Comparison of ENCODE assay signal across 2 cellular contexts in the genomic region with DNA sequence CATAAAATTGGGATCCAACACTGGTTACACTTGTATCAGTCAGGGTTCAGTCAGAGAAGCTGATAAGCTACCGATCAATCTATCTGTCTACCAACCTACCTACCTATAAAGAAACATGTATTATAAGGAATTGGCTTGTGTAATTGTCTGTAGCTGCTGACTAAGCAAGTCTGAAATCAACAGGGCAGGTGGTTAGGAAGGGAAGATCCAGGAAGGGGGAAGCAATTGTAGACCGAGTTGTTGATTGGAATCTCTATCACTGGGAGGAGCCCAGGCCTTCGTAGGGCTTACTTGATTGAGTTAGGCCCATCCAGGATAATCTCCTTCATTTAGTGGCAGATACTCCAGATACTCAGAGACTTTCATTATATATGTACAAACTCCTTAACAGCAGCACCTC.
TF ChIP-seq lines count a peak whose summit lies in the region.

No MANE protein-coding gene starts in this region.

TF ChIP-seq in WTC11, 78 proteins besides CTCF, POLR2A, EP300 and RAD21 (continued from another document and continues in another):
- TF ChIP-seq, protein P1, sequence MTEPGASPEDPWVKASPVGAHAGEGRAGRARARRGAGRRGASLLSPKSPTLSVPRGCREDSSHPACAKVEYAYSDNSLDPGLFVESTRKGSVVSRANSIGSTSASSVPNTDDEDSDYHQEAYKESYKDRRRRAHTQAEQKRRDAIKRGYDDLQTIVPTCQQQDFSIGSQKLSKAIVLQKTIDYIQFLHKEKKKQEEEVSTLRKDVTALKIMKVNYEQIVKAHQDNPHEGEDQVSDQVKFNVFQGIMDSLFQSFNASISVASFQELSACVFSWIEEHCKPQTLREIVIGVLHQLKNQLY (CRISPR knock-in tag; IDR thresholded peaks at IDR 0.05) = no peak
- TF ChIP-seq ZNF671 (CRISPR knock-in tag; IDR thresholded peaks at IDR 0.05) (no peak), SMAD4 (CRISPR knock-in tag; IDR thresholded peaks at IDR 0.05) (no peak), NR1H2 (CRISPR knock-in tag; IDR thresholded peaks at IDR 0.05) (no peak), ZNF219 (CRISPR knock-in tag; IDR thresholded peaks at IDR 0.05; ENCODE audit: borderline replicate concordance) (no peak), RELA (CRISPR knock-in tag; IDR thresholded peaks at IDR 0.05; ENCODE audit: borderline replicate concordance) (no peak), JUN (CRISPR knock-in tag; IDR thresholded peaks at IDR 0.05) (no peak), TP53 (CRISPR knock-in tag; IDR thresholded peaks at IDR 0.05) (no peak), ZNF396 (CRISPR knock-in tag; IDR thresholded peaks at IDR 0.05; ENCODE audit: borderline replicate concordance) (no peak), ZNF138 (CRISPR knock-in tag; conservative IDR thresholded peaks at IDR 0.05) (no peak)
- TF ChIP-seq, protein P2, sequence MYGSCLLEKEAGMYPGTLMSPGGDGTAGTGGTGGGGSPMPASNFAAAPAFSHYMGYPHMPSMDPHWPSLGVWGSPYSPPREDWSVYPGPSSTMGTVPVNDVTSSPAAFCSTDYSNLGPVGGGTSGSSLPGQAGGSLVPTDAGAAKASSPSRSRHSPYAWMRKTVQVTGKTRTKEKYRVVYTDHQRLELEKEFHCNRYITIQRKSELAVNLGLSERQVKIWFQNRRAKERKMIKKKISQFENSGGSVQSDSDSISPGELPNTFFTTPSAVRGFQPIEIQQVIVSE (CRISPR knock-in tag; IDR thresholded peaks at IDR 0.05; ENCODE audit: borderline replicate concordance) = no peak
- TF ChIP-seq, protein P3, sequence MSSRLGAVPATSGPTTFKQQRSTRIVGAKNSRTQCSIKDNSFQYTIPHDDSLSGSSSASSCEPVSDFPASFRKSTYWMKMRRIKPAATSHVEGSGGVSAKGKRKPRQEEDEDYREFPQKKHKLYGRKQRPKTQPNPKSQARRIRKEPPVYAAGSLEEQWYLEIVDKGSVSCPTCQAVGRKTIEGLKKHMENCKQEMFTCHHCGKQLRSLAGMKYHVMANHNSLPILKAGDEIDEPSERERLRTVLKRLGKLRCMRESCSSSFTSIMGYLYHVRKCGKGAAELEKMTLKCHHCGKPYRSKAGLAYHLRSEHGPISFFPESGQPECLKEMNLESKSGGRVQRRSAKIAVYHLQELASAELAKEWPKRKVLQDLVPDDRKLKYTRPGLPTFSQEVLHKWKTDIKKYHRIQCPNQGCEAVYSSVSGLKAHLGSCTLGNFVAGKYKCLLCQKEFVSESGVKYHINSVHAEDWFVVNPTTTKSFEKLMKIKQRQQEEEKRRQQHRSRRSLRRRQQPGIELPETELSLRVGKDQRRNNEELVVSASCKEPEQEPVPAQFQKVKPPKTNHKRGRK (CRISPR knock-in tag; IDR thresholded peaks at IDR 0.05; ENCODE audit: borderline replicate concordance) = no peak
- TF ChIP-seq, protein P4, sequence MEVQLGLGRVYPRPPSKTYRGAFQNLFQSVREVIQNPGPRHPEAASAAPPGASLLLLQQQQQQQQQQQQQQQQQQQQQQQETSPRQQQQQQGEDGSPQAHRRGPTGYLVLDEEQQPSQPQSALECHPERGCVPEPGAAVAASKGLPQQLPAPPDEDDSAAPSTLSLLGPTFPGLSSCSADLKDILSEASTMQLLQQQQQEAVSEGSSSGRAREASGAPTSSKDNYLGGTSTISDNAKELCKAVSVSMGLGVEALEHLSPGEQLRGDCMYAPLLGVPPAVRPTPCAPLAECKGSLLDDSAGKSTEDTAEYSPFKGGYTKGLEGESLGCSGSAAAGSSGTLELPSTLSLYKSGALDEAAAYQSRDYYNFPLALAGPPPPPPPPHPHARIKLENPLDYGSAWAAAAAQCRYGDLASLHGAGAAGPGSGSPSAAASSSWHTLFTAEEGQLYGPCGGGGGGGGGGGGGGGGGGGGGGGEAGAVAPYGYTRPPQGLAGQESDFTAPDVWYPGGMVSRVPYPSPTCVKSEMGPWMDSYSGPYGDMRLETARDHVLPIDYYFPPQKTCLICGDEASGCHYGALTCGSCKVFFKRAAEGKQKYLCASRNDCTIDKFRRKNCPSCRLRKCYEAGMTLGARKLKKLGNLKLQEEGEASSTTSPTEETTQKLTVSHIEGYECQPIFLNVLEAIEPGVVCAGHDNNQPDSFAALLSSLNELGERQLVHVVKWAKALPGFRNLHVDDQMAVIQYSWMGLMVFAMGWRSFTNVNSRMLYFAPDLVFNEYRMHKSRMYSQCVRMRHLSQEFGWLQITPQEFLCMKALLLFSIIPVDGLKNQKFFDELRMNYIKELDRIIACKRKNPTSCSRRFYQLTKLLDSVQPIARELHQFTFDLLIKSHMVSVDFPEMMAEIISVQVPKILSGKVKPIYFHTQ (CRISPR knock-in tag; IDR thresholded peaks at IDR 0.05) = no peak
- TF ChIP-seq, protein P5, sequence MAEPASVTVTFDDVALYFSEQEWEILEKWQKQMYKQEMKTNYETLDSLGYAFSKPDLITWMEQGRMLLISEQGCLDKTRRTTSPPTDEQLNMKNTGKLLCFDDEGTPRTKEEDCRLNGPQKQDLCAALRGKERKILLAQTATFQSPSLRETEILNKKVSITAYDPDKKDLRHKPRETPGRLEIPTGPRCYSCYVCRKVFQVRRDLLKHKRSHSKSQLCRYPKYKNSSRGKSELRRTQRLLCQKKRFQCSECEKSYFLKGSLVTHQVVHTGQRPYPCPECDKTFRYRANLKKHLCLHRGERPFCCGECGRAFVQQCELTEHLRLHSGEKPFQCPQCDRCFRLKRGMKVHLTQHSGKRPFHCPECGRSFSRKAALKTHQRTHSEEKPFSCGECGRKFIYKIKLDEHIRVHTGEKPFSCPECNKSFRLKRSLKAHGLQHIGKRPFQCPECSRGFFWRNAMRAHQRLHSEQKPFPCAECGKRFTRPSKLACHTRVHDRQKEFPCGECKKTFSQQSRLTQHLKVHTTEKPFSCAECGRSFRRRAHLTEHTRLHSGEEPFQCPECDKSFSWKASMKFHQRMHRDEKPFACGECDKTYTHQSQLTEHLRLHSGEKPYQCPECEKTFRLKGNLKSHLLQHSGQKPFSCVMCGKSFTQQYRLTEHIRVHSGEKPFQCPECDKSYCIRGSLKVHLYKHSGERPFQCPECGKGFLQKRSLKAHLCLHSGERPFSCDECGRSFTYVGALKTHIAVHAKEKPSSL (CRISPR knock-in tag; conservative IDR thresholded peaks at IDR 0.05) = no peak

TF ChIP-seq in H1, 55 proteins besides CTCF, POLR2A, EP300 and RAD21 (continued from another document):
- TF ChIP-seq YY1 (IDR thresholded peaks at IDR 0.05; ENCODE audit: low read depth, low read length) (no peak), EZH2 (IDR thresholded peaks at IDR 0.05; ENCODE audit: low read depth, low read length, severe bottlenecking) (no peak), ASH2L (IDR thresholded peaks at IDR 0.05; ENCODE audit: low read length) (no peak), RBBP5 (IDR thresholded peaks at IDR 0.05; ENCODE audit: borderline replicate concordance, low read depth, low read length) (no peak), HDAC6 (IDR thresholded peaks at IDR 0.05; ENCODE audit: low read depth, low read length) (no peak), CHD1 (IDR thresholded peaks at IDR 0.05; ENCODE audit: low read depth, low read length) (no peak), BRCA1 (IDR thresholded peaks at IDR 0.05; ENCODE audit: low read depth, low read length) (no peak), TAF7 (optimal IDR thresholded peaks at IDR 0.05; ENCODE audit: borderline replicate concordance, low read depth, low read length) (no peak)
- TF ChIP-seq, protein P6, sequence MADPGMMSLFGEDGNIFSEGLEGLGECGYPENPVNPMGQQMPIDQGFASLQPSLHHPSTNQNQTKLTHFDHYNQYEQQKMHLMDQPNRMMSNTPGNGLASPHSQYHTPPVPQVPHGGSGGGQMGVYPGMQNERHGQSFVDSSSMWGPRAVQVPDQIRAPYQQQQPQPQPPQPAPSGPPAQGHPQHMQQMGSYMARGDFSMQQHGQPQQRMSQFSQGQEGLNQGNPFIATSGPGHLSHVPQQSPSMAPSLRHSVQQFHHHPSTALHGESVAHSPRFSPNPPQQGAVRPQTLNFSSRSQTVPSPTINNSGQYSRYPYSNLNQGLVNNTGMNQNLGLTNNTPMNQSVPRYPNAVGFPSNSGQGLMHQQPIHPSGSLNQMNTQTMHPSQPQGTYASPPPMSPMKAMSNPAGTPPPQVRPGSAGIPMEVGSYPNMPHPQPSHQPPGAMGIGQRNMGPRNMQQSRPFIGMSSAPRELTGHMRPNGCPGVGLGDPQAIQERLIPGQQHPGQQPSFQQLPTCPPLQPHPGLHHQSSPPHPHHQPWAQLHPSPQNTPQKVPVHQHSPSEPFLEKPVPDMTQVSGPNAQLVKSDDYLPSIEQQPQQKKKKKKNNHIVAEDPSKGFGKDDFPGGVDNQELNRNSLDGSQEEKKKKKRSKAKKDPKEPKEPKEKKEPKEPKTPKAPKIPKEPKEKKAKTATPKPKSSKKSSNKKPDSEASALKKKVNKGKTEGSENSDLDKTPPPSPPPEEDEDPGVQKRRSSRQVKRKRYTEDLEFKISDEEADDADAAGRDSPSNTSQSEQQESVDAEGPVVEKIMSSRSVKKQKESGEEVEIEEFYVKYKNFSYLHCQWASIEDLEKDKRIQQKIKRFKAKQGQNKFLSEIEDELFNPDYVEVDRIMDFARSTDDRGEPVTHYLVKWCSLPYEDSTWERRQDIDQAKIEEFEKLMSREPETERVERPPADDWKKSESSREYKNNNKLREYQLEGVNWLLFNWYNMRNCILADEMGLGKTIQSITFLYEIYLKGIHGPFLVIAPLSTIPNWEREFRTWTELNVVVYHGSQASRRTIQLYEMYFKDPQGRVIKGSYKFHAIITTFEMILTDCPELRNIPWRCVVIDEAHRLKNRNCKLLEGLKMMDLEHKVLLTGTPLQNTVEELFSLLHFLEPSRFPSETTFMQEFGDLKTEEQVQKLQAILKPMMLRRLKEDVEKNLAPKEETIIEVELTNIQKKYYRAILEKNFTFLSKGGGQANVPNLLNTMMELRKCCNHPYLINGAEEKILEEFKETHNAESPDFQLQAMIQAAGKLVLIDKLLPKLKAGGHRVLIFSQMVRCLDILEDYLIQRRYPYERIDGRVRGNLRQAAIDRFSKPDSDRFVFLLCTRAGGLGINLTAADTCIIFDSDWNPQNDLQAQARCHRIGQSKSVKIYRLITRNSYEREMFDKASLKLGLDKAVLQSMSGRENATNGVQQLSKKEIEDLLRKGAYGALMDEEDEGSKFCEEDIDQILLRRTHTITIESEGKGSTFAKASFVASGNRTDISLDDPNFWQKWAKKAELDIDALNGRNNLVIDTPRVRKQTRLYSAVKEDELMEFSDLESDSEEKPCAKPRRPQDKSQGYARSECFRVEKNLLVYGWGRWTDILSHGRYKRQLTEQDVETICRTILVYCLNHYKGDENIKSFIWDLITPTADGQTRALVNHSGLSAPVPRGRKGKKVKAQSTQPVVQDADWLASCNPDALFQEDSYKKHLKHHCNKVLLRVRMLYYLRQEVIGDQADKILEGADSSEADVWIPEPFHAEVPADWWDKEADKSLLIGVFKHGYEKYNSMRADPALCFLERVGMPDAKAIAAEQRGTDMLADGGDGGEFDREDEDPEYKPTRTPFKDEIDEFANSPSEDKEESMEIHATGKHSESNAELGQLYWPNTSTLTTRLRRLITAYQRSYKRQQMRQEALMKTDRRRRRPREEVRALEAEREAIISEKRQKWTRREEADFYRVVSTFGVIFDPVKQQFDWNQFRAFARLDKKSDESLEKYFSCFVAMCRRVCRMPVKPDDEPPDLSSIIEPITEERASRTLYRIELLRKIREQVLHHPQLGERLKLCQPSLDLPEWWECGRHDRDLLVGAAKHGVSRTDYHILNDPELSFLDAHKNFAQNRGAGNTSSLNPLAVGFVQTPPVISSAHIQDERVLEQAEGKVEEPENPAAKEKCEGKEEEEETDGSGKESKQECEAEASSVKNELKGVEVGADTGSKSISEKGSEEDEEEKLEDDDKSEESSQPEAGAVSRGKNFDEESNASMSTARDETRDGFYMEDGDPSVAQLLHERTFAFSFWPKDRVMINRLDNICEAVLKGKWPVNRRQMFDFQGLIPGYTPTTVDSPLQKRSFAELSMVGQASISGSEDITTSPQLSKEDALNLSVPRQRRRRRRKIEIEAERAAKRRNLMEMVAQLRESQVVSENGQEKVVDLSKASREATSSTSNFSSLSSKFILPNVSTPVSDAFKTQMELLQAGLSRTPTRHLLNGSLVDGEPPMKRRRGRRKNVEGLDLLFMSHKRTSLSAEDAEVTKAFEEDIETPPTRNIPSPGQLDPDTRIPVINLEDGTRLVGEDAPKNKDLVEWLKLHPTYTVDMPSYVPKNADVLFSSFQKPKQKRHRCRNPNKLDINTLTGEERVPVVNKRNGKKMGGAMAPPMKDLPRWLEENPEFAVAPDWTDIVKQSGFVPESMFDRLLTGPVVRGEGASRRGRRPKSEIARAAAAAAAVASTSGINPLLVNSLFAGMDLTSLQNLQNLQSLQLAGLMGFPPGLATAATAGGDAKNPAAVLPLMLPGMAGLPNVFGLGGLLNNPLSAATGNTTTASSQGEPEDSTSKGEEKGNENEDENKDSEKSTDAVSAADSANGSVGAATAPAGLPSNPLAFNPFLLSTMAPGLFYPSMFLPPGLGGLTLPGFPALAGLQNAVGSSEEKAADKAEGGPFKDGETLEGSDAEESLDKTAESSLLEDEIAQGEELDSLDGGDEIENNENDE (IDR thresholded peaks at IDR 0.05; ENCODE audit: insufficient replicate concordance, low read length) = no peak
